8 cellular contexts compared by ENCODE assay signal in the genomic region with DNA sequence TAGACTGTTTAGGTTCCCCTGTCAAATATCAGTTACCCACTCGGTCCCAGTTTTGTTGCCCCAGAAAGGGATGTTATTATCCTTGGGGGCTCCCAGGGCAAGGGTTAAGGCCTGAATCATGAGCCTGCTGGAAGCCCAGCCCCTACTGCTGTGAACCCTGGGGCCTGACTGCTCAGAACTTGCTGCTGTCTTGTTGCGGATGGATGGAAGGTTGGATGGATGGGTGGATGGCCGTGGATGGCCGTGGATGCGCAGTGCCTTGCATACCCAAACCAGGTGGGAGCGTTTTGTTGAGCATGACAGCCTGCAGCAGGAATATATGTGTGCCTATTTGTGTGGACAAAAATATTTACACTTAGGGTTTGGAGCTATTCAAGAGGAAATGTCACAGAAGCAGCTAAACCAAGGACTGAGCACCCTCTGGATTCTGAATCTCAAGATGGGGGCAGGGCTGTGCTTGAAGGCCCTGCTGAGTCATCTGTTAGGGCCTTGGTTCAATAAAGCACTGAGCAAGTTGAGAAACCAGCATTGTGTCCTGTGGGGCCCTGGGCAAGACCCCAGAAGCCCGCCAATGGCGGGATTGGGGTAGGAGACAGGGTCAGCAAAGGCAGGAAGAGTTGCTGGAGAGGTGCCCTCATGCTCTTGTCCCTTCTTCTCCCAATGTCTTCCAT. TPM values are rescaled to one million over a fixed set of nuclear protein-coding genes. Genes with fewer than 3 reads are reported as not detected.
A peak's percentile ranks its signal among the peaks of the same experiment; 100 is the strongest.
DNase-seq lines count a peak whose midpoint lies in the region; ATAC-seq and TF ChIP-seq lines count a peak whose summit lies in the region.

No MANE protein-coding gene starts in this region.

- CTCF ChIA-PET in OCI-LY7 (lab: Charles Lee; ENCODE audit: unreplicated experiment): interaction anchor here (1.0 kb wide), 1 partner anchor 13 kb away, joined by 3 read pairs; no protein-coding TSS in a partner anchor

- H3K27me3 Mint-ChIP-seq in naive B cell: no peaks in the 10 kb centered on the region

- H3K9me2 ChIP-seq in OCI-LY7 (ENCODE audit: insufficient read depth, low read length): no peaks in the 10 kb centered on the region

- POLR2A ChIA-PET in OCI-LY7 (lab: Charles Lee): interaction anchor here (0.6 to 2.2 kb wide), 2 partner anchors 15 to 1673 kb away, joined by 3 to 4 read pairs; a partner anchor contains a TSS

- peaks cover 25 to 34% of the 10 kb centered on the region in 2 donors for H3K36me3 Mint-ChIP-seq in naive B cell

- H3K36me3 ChIP-seq in OCI-LY7 (ENCODE audit: insufficient read depth, low read length): peaks cover 62% of the 10 kb centered on the region

- H3K4me3 ChIP-seq in OCI-LY7 (ENCODE audit: low read depth, low read length, poor library complexity, severe bottlenecking): no peak overlapping the region
- no peak overlapping the region for H3K4me3 ChIP-seq in dorsolateral prefrontal cortex

- no peaks in the 10 kb centered on the region for H3K9me3 Mint-ChIP-seq in naive B cell

- no peak overlapping the region for H3K27ac ChIP-seq in OCI-LY7 (ENCODE audit: low read depth, low read length, poor library complexity, severe bottlenecking)
- H3K27ac ChIP-seq in dorsolateral prefrontal cortex: peak overlapping the region; percentile 17 to 99 (median 96)

- peak overlapping the region in 4 of 6 donors; percentile 20 to 87 (median 52) for H3K27ac Mint-ChIP-seq in naive B cell

- H3K27me3 ChIP-seq in dorsolateral prefrontal cortex: no peaks in the 10 kb centered on the region

- H3K9me3 ChIP-seq in OCI-LY7 (ENCODE audit: low read length): no peaks in the 10 kb centered on the region

- peaks cover 10% of the 10 kb centered on the region for H3K4me1 ChIP-seq in OCI-LY7 (ENCODE audit: insufficient read depth, low read length, poor library complexity, severe bottlenecking)

- BruUV-seq in OCI-LY7 (replicated peaks; lab: Mats Ljungman, UMichigan): TSS peak; percentile 76

- no peak for ATAC-seq in naive B cell (ENCODE audit: low read depth in 2 of 2)

- no peak overlapping the region for H2AFZ ChIP-seq in OCI-LY7 (ENCODE audit: low read length)

- H3K4me3 Mint-ChIP-seq in naive B cell: peak overlapping the region in 1 of 8 donors; percentile 69

- H3K4me1 Mint-ChIP-seq in naive B cell: peaks cover 26 to 39% (median 37%) of the 10 kb centered on the region in 3 donors

- no peak overlapping the region for H3K4me2 ChIP-seq in OCI-LY7 (ENCODE audit: low read length)

- no peaks in the 10 kb centered on the region for H3K79me2 ChIP-seq in OCI-LY7 (ENCODE audit: insufficient read depth, low read depth, low read length)

- DNase-seq in AG08396 (ENCODE audit: low spot score) (peak; percentile 68), OCI-LY7 (ENCODE audit: low spot score) (no peak), dorsolateral prefrontal cortex (no peak), naive B cell (no peak), occipital lobe (lab: John Stamatoyannopoulos, UW) (no peak), islet precursor cell (no peak), RKO (ENCODE audit: low spot score) (no peak)
- DNase-seq in activated CD8-positive, alpha-beta memory T cell treated with anti-CD3 and anti-CD28 coated beads, Interleukin-2, amount 50 U/mL, for 48 hours: no peak

- TF ChIP-seq CTCF in OCI-LY7 (conservative IDR thresholded peaks at IDR 0.05; ENCODE audit: low read length): no peak
- no peak for TF ChIP-seq CTCF in dorsolateral prefrontal cortex (IDR thresholded peaks at IDR 0.05 in 54 of 56, conservative IDR thresholded peaks at IDR 0.05 in 2 of 56; ENCODE audit: low read depth in 1 of 56, partially characterized antibody in 56 of 56)

- intact Hi-C loops in OCI-LY7 (cut with micrococcal nuclease; ENCODE audit: unreplicated experiment) (no loop called here), dorsolateral prefrontal cortex (cut with DNase I) (no loop called here)

- no peaks in the 10 kb centered on the region for H4K20me1 ChIP-seq in OCI-LY7 (ENCODE audit: insufficient read depth, low read length)

RNA-seq across cellular contexts. Expression of a gene that starts 9.6 kb away (rescaled TPM):
- 86.1 and 89.2 TPM in 2 replicates for total RNA-seq in OCI-LY7 (2014; rRNA removed; shearing (Covaris generic))
- 119 and 147 TPM in 2 replicates for total RNA-seq in OCI-LY7 (2022)
- total RNA-seq in dorsolateral prefrontal cortex: 10 to 100 TPM; 30.5 to 72.6 (median 46.2) TPM
- 10 to 100 TPM; 13.0 to 22.1 (median 19.5) TPM for polyA plus RNA-seq in naive B cell (ENCODE audit: low read depth in 6 of 6)
- 4.5 TPM for total RNA-seq in occipital lobe

RNA-seq across cellular contexts. Expression of a gene that starts 14.6 kb away (rescaled TPM):
- total RNA-seq in OCI-LY7 (2014; rRNA removed; shearing (Covaris generic)): 6.2 and 9.8 TPM in 2 replicates
- 9.9 and 12.1 TPM in 2 replicates for total RNA-seq in OCI-LY7 (2022)
- total RNA-seq in dorsolateral prefrontal cortex: 10 to 100 TPM in 119 of 120 experiments, 1 to 10 TPM in 1; 9.8 to 22.0 (median 15.9) TPM
- polyA plus RNA-seq in naive B cell (ENCODE audit: low read depth in 6 of 6): 10 to 100 TPM; 11.1 to 33.6 (median 13.5) TPM
- total RNA-seq in occipital lobe: 5.5 TPM

RNA-seq across cellular contexts. Expression of a gene that starts 19.2 kb away (rescaled TPM):
- total RNA-seq in OCI-LY7 (2014; rRNA removed; shearing (Covaris generic)): 32.5 and 39.1 TPM in 2 replicates
- total RNA-seq in OCI-LY7 (2022) (31.2 and 34.8 TPM in 2 replicates), dorsolateral prefrontal cortex (100 to 1,000 TPM in 20 of 120 experiments, 10 to 100 TPM in 100; 53.5 to 178 (median 74.0) TPM), occipital lobe (55.4 TPM)
- polyA plus RNA-seq in naive B cell (ENCODE audit: low read depth in 6 of 6): 1 to 10 TPM in 5 of 6 donors, under 1 TPM in 1; 0.27 to 2.2 (median 1.6) TPM

RNA-seq across cellular contexts. Expression of a gene that starts 24.5 kb away (rescaled TPM):
- 0.09 and 0.10 TPM in 2 replicates for total RNA-seq in OCI-LY7 (2014; rRNA removed; shearing (Covaris generic))
- total RNA-seq in OCI-LY7 (2022) (0.27 TPM in 1 of 2 replicates, not detected in the other), dorsolateral prefrontal cortex (10 to 100 TPM in 3 of 120 experiments, 1 to 10 TPM in 117; 2.0 to 11.0 (median 5.3) TPM), occipital lobe (0.16 TPM)
- not detected for polyA plus RNA-seq in naive B cell (ENCODE audit: low read depth in 6 of 6)

RNA-seq across cellular contexts. Expression of a gene that starts 38.2 kb away (rescaled TPM):
- total RNA-seq in OCI-LY7 (2014; rRNA removed; shearing (Covaris generic)): 62.1 and 66.7 TPM in 2 replicates
- total RNA-seq in OCI-LY7 (2022): 58.7 and 64.4 TPM in 2 replicates
- 10 to 100 TPM; 19.0 to 45.5 (median 31.1) TPM for total RNA-seq in dorsolateral prefrontal cortex
- polyA plus RNA-seq in naive B cell (ENCODE audit: low read depth in 6 of 6): 10 to 100 TPM; 17.3 to 24.9 (median 20.8) TPM
- 18.9 TPM for total RNA-seq in occipital lobe
